Comparison of ENCODE assay signal across 10 cellular contexts in the genomic region with DNA sequence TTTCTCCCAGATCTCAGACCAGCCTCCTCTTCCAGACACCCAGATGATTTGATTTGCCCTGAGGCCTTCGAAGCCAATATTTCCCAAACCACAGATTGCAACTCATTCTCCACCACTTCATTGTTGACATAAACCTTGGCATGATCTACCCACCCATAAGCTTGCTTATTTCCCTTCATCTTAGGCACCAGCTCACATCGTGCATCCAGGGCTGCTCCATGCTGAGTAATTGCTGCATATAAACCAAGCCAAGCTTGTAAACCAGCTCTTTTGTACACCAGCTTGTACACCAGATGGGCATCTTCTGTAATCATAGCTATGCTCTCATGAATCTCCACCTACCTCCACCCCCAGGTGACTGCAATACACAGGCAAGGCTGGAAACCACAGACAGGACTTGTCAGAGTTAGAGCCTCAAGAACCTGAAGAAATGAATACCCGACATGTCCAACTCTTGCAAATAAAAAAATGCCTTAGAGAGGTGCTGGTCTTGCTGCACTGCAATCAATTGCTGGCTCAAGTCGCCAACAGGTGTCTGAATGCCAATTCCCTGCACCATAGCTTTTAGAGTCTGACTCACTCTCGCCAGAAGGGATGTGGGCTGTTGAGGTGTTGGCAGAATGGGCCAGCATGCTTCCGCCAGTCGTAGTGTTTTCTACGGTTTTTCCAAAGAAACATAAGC. TPM values are rescaled to one million over a fixed set of nuclear protein-coding genes. Genes with fewer than 3 reads are reported as not detected.
DNase-seq lines count a peak whose midpoint lies in the region; ATAC-seq, FAIRE-seq and TF ChIP-seq lines count a peak whose summit lies in the region.
"Had no signal": no experiment of that assay in that cellular context is flagged by ENCODE, and none has a peak within 500 bp of the region (broad histone marks: within the 10 kb centered on the region; RNA-seq: fewer than 3 reads in every experiment).

No MANE protein-coding gene starts in this region.

- no peak overlapping the region for H3K27ac ChIP-seq in HepG2 (ENCODE audit: extremely low read length, insufficient read depth, low read length)
- H3K27ac ChIP-seq: 22Rv1, gastrocnemius medialis had no signal

- H3K27me3 Mint-ChIP-seq in nephron progenitor cell (ENCODE audit: low read depth, poor library complexity), result no peaks in the 10 kb centered on the region

- no peak for TF ChIP-seq CTCF in HepG2 (CRISPR knock-in tag; IDR thresholded peaks at IDR 0.05)
- no peak for TF ChIP-seq CTCF in nephron progenitor cell (IDR thresholded peaks at IDR 0.05)

- H3K4me2 ChIP-seq in HepG2 (ENCODE audit: low read depth, low read length), result no peak overlapping the region

- H3K36me3 ChIP-seq in HepG2 (replicated peaks in 1 of 2; ENCODE audit: control insufficient read depth in 1 of 2, insufficient read depth in 2 of 2, low read length in 2 of 2), result no peaks in the 10 kb centered on the region
- H3K36me3 ChIP-seq: gastrocnemius medialis had no signal

- peaks cover 5% of the 10 kb centered on the region for H3K36me3 Mint-ChIP-seq in nephron progenitor cell (ENCODE audit: low read depth)

- BruUV-seq in HepG2 (replicated peaks; lab: Mats Ljungman, UMichigan), result no TSS peak

- no peak for FAIRE-seq in HepG2 (lab: Jason Lieb, UNC)

- WGBS in HepG2 (ENCODE audit: low lambda C conversion rate), result 38% methylated on average over 7 of the region's 8 CpGs

- no peak overlapping the region for H3K9ac ChIP-seq in HepG2 (ENCODE audit: insufficient read depth, low read depth, low read length)

- H3K79me2 ChIP-seq in HepG2 (ENCODE audit: insufficient read depth, low read length), result no peaks in the 10 kb centered on the region

- H3K9me3 ChIP-seq in HepG2 (ENCODE audit: low read length), result no peaks in the 10 kb centered on the region; the same call in 1 of the 2 replicates
- H3K9me3 ChIP-seq: gastrocnemius medialis had no signal

- DNase-seq in NCI-H2081 (lab: John Stamatoyannopoulos, UW) (peak; percentile 15 to 55), NCI-H2081 treated with DMSO at 0.1 percent for 48 hours (lab: John Stamatoyannopoulos, UW) (no peak), cerebellar nuclear complex (lab: John Stamatoyannopoulos, UW) (peak; percentile 14 to 74), HepG2 (ENCODE audit: low spot score) (no peak), NCI-H2029 (lab: John Stamatoyannopoulos, UW) (no peak), nephron progenitor cell (no peak)
- peak; percentile 57 to 63 for DNase-seq in activated CD4-positive, alpha-beta T cell treated with anti-CD3 and anti-CD28 coated beads for 4 hours
- peak; percentile 33 for DNase-seq in stimulated activated CD8-positive, alpha-beta memory T cell treated with anti-CD3 and anti-CD28 coated beads, Interleukin-12 subunit alpha, Interleukin-12 subunit beta, amount 100 ng/mL, for 1 hour (ENCODE audit: low read depth)
- DNase-seq: gastrocnemius medialis had no signal

- H3K27me3 ChIP-seq in HepG2 (ENCODE audit: control insufficient read depth in 1 of 2, insufficient read depth in 2 of 2, low read length in 2 of 2), result peaks cover 0 to 6% of the 10 kb centered on the region in 2 experiments; a peak in 1 of 5 replicates
- H3K27me3 ChIP-seq: gastrocnemius medialis had no signal

- in situ Hi-C loops in HepG2 (cut with HindIII; ENCODE audit: extremely low pct_ligation_motif_present, low pct_unique_long_range_greater_than_20kb), result no loop called here

- H3K27ac Mint-ChIP-seq in nephron progenitor cell, result no peak overlapping the region

- intact Hi-C loops in HepG2 (cut with micrococcal nuclease; ENCODE audit: unreplicated experiment), result no loop called here

- POLR2A ChIA-PET in HepG2 (lab: Yijun Ruan, JAX), result no interaction called here

- H3K9me3 Mint-ChIP-seq in nephron progenitor cell, result peaks cover 9% of the 10 kb centered on the region

- no peak for TF ChIP-seq POLR2A in HepG2 (IDR thresholded peaks at IDR 0.05; ENCODE audit: insufficient read depth in 1 of 2, low read depth in 2 of 2, low read length in 2 of 2)

- H4K20me1 ChIP-seq in HepG2 (ENCODE audit: insufficient read depth, low read length), result no peaks in the 10 kb centered on the region

- CTCF ChIA-PET in HepG2 (lab: Yijun Ruan, JAX; ENCODE audit: low intra/inter-chr PET ratio, low total read pairs), result no interaction called here

- TF ChIP-seq EP300 in HepG2 (IDR thresholded peaks at IDR 0.05; ENCODE audit: low read depth in 2 of 2, low read length in 2 of 2) (no peak), HepG2 (CRISPR knock-in tag; IDR thresholded peaks at IDR 0.05; ENCODE audit: borderline replicate concordance) (no peak)

- H3K4me3 Mint-ChIP-seq in nephron progenitor cell, result no peak overlapping the region

- TF ChIP-seq RAD21 in HepG2 (CRISPR knock-in tag; IDR thresholded peaks at IDR 0.05), result no peak

- no peak overlapping the region for H2AFZ ChIP-seq in HepG2 (ENCODE audit: low read length)

- no peak for ATAC-seq in HepG2
- ATAC-seq: gastrocnemius medialis had no signal

- H3K4me1 Mint-ChIP-seq in nephron progenitor cell, result peaks cover 6% of the 10 kb centered on the region

- no peak overlapping the region for H3K4me3 ChIP-seq in HepG2 (replicated peaks in 1 of 3; ENCODE audit: insufficient read depth in 1 of 3, low read depth in 2 of 3, low read length in 3 of 3)
- H3K4me3 ChIP-seq: gastrocnemius medialis had no signal

- no peaks in the 10 kb centered on the region for H3K4me1 ChIP-seq in HepG2 (ENCODE audit: insufficient read depth, low read length)
- H3K4me1 ChIP-seq: gastrocnemius medialis had no signal

TF ChIP-seq in HepG2, 621 proteins besides CTCF, POLR2A, EP300 and RAD21 (continues in another document):
- TF ChIP-seq, protein P1, sequence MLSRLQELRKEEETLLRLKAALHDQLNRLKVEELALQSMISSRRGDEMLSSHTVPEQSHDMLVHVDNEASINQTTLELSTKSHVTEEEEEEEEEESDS (CRISPR knock-in tag; IDR thresholded peaks at IDR 0.05; ENCODE audit: borderline replicate concordance), result no peak
- no peak for TF ChIP-seq TARDBP (CRISPR knock-in tag; IDR thresholded peaks at IDR 0.05)
- no peak for TF ChIP-seq SMAD1 (CRISPR knock-in tag; IDR thresholded peaks at IDR 0.05; ENCODE audit: borderline replicate concordance, low read depth)
- TF ChIP-seq, protein P2, sequence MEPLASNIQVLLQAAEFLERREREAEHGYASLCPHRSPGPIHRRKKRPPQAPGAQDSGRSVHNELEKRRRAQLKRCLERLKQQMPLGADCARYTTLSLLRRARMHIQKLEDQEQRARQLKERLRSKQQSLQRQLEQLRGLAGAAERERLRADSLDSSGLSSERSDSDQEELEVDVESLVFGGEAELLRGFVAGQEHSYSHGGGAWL (CRISPR knock-in tag; IDR thresholded peaks at IDR 0.05), result no peak
- no peak for TF ChIP-seq NR1H2 (CRISPR knock-in tag; IDR thresholded peaks at IDR 0.05; ENCODE audit: borderline replicate concordance, low read depth)
- no peak for TF ChIP-seq ZNF17 (CRISPR knock-in tag; IDR thresholded peaks at IDR 0.05)

RNA-seq across cellular contexts. Expression of a gene that starts 31.5 kb away (rescaled TPM):
- 0.36 TPM in 1 of 2 replicates, not detected in the other for total RNA-seq in HepG2 (2016; rRNA removed; fragmentation: Illumina TruSeq; extraction: Trizol)
- total RNA-seq in HepG2 (2016; cell fraction: cytosol; rRNA removed; fragmentation: Illumina TruSeq; extraction: Trizol; ENCODE audit: low read depth), result not detected in 2 replicates
- total RNA-seq in HepG2 (2016; cell fraction: insoluble cytoplasmic fraction; rRNA removed; fragmentation: Illumina TruSeq; extraction: Trizol), result 0.09 TPM in 1 of 2 replicates, not detected in the other
- total RNA-seq in HepG2 (2016; cell fraction: membrane; rRNA removed; fragmentation: Illumina TruSeq; extraction: Trizol), result 0.38 TPM in 1 of 2 replicates, not detected in the other
- total RNA-seq in HepG2 (2016; cell fraction: nucleus; rRNA removed; fragmentation: Illumina TruSeq; extraction: Trizol), result 0.34 TPM in 1 of 2 replicates, not detected in the other
- polyA plus RNA-seq in HepG2 (2011; rRNA removed), result 0.15 and 0.21 TPM in 2 replicates
- polyA plus RNA-seq in HepG2 (2011; cell fraction: cytosol; rRNA removed), result 0.21 TPM in 1 of 2 replicates, not detected in the other
- 0.12 TPM in 1 of 2 replicates, not detected in the other for polyA plus RNA-seq in HepG2 (2011; cell fraction: nucleus; rRNA removed)
- polyA plus RNA-seq in HepG2 (2012), result 0.13 and 0.25 TPM in 2 replicates
- 0.28 TPM in 1 of 2 replicates, not detected in the other for polyA plus RNA-seq in HepG2 (2016; cell fraction: cytosol; fragmentation: Illumina TruSeq; extraction: Trizol; ENCODE audit: low read depth)
- polyA plus RNA-seq in HepG2 (2016; cell fraction: insoluble cytoplasmic fraction; fragmentation: Illumina TruSeq; extraction: Trizol; ENCODE audit: low read depth), result not detected in 2 replicates
- polyA plus RNA-seq in HepG2 (2016; cell fraction: membrane; fragmentation: Illumina TruSeq; extraction: Trizol; ENCODE audit: low read depth), result 0.06 TPM in 1 of 2 replicates, not detected in the other
- polyA plus RNA-seq in HepG2 (2016; cell fraction: nucleus; fragmentation: Illumina TruSeq; extraction: Trizol; ENCODE audit: insufficient read depth, low read depth), result not detected in 2 replicates
- polyA minus RNA-seq in HepG2 (2011; rRNA and poly(A)+ RNA removed; ENCODE audit: low replicate concordance), result 0.16 and 246 TPM in 2 replicates
- polyA minus RNA-seq in HepG2 (2011; cell fraction: cytosol; rRNA and poly(A)+ RNA removed), result not detected in 2 replicates
- 0.50 TPM in 1 of 2 replicates, not detected in the other for polyA minus RNA-seq in HepG2 (2011; cell fraction: nucleus; rRNA and poly(A)+ RNA removed)

RNA-seq across cellular contexts. Expression of a gene that starts 56.0 kb away (rescaled TPM):
- 708 and 754 TPM in 2 replicates for total RNA-seq in HepG2 (2016; rRNA removed; fragmentation: Illumina TruSeq; extraction: Trizol)
- 577 and 682 TPM in 2 replicates for total RNA-seq in HepG2 (2016; cell fraction: cytosol; rRNA removed; fragmentation: Illumina TruSeq; extraction: Trizol; ENCODE audit: low read depth)
- total RNA-seq in HepG2 (2016; cell fraction: insoluble cytoplasmic fraction; rRNA removed; fragmentation: Illumina TruSeq; extraction: Trizol), result 702 and 711 TPM in 2 replicates
- 753 and 798 TPM in 2 replicates for total RNA-seq in HepG2 (2016; cell fraction: membrane; rRNA removed; fragmentation: Illumina TruSeq; extraction: Trizol)
- total RNA-seq in HepG2 (2016; cell fraction: nucleus; rRNA removed; fragmentation: Illumina TruSeq; extraction: Trizol), result 206 and 246 TPM in 2 replicates
- polyA plus RNA-seq in HepG2 (2011; rRNA removed), result 528 and 665 TPM in 2 replicates
- polyA plus RNA-seq in HepG2 (2011; cell fraction: cytosol; rRNA removed), result 1,060 and 1,065 TPM in 2 replicates
- polyA plus RNA-seq in HepG2 (2011; cell fraction: nucleus; rRNA removed), result 311 and 445 TPM in 2 replicates
- 917 and 1,099 TPM in 2 replicates for polyA plus RNA-seq in HepG2 (2012)
- polyA plus RNA-seq in HepG2 (2016; cell fraction: cytosol; fragmentation: Illumina TruSeq; extraction: Trizol; ENCODE audit: low read depth), result 700 and 865 TPM in 2 replicates
- polyA plus RNA-seq in HepG2 (2016; cell fraction: insoluble cytoplasmic fraction; fragmentation: Illumina TruSeq; extraction: Trizol; ENCODE audit: low read depth), result 669 and 773 TPM in 2 replicates
- 819 and 872 TPM in 2 replicates for polyA plus RNA-seq in HepG2 (2016; cell fraction: membrane; fragmentation: Illumina TruSeq; extraction: Trizol; ENCODE audit: low read depth)
- polyA plus RNA-seq in HepG2 (2016; cell fraction: nucleus; fragmentation: Illumina TruSeq; extraction: Trizol; ENCODE audit: insufficient read depth, low read depth), result 429 and 431 TPM in 2 replicates
- polyA minus RNA-seq in HepG2 (2011; rRNA and poly(A)+ RNA removed; ENCODE audit: low replicate concordance), result 67.4 and 236 TPM in 2 replicates
- 123 and 157 TPM in 2 replicates for polyA minus RNA-seq in HepG2 (2011; cell fraction: cytosol; rRNA and poly(A)+ RNA removed)
- polyA minus RNA-seq in HepG2 (2011; cell fraction: nucleus; rRNA and poly(A)+ RNA removed), result 35.6 and 38.8 TPM in 2 replicates

Comparison
In these comparisons a context has a peak if more than half of its experiments do, and no peak if none do; other contexts are left out.
1. DNase-seq: peak in NCI-H2081 (2 of 2), activated CD4-positive, alpha-beta T cell treated with anti-CD3 and anti-CD28 coated beads for 4 hours (2 of 2), cerebellar nuclear complex (2 of 2) and stimulated activated CD8-positive, alpha-beta memory T cell treated with anti-CD3 and anti-CD28 coated beads, Interleukin-12 subunit alpha, Interleukin-12 subunit beta, amount 100 ng/mL, for 1 hour (single experiment); none in NCI-H2081 treated with DMSO at 0.1 percent for 48 hours (single experiment), HepG2 (single experiment), NCI-H2029 (single experiment) and nephron progenitor cell (single experiment).